ENCODE assay signal across 19 cellular contexts in genomic region chr19:58374200-58374599, GRCh38. TPM values are rescaled to one million over a fixed set of nuclear protein-coding genes. Genes with fewer than 3 reads are reported as not detected.
"Had no signal": no experiment of that assay in that cellular context is flagged by ENCODE, and none has a peak within 500 bp of the region (broad histone marks: within the 10 kb centered on the region; RNA-seq: fewer than 3 reads in every experiment).

No MANE protein-coding gene starts in this region.

- H3K4me1 Mint-ChIP-seq: natural killer cell had no signal

- H3K27ac Mint-ChIP-seq: activated naive CD4-positive, alpha-beta T cell treated with anti-CD3 and anti-CD28 coated beads, Interleukin-2, amount 10 ng/mL, durations not matched to agents 7 days and 5 days; activated T-helper 2 cell treated with anti-CD3 and anti-CD28 coated beads, Interferon-gamma antibody, Interleukin-2, Interleukin-4, amounts not matched to agents 10 μg/mL and 5 μg/mL and 100 μg/mL, durations not matched to agents 14 hours and 24 hours and 36 hours; effector memory CD8-positive, alpha-beta T cell; natural killer cell had no signal

- ATAC-seq: activated CD4-positive, CD25-positive, alpha-beta regulatory T cell treated with anti-CD3 and anti-CD28 coated beads, Interleukin-2, amount 50 U/mL, for 24 hours; effector memory CD8-positive, alpha-beta T cell; mucosa of descending colon; natural killer cell; psoas muscle had no signal

- H3K36me3 Mint-ChIP-seq: activated naive CD4-positive, alpha-beta T cell treated with anti-CD3 and anti-CD28 coated beads, Interleukin-2, amount 10 ng/mL, durations not matched to agents 7 days and 5 days; natural killer cell had no signal

- H3K4me3 ChIP-seq: mucosa of descending colon, psoas muscle, sigmoid colon, thoracic aorta had no signal

- H3K27me3 Mint-ChIP-seq: activated naive CD4-positive, alpha-beta T cell treated with anti-CD3 and anti-CD28 coated beads, Interleukin-2, amount 10 ng/mL, durations not matched to agents 7 days and 5 days; central memory CD8-positive, alpha-beta T cell; effector memory CD8-positive, alpha-beta T cell had no signal

- H3K27ac ChIP-seq: epithelial cell of prostate, psoas muscle, sigmoid colon, thoracic aorta had no signal

- H3K36me3 ChIP-seq: sigmoid colon, thoracic aorta had no signal

- H3K9me3 Mint-ChIP-seq: activated naive CD4-positive, alpha-beta T cell treated with anti-CD3 and anti-CD28 coated beads, Interleukin-2, amount 10 ng/mL, durations not matched to agents 7 days and 5 days; activated T-helper 2 cell treated with anti-CD3 and anti-CD28 coated beads, Interferon-gamma antibody, Interleukin-2, Interleukin-4, amounts not matched to agents 10 μg/mL and 5 μg/mL and 100 μg/mL, durations not matched to agents 14 hours and 24 hours and 36 hours; central memory CD8-positive, alpha-beta T cell; effector memory CD8-positive, alpha-beta T cell; natural killer cell had no signal

- DNase-seq: activated naive CD4-positive, alpha-beta T cell treated with anti-CD3 and anti-CD28 coated beads, Interleukin-2, amount 10 ng/mL, durations not matched to agents 7 days and 5 days; effector memory CD8-positive, alpha-beta T cell; mammary epithelial cell; mucosa of descending colon; natural killer cell; psoas muscle; sigmoid colon; stimulated activated CD4-positive, alpha-beta T cell treated with anti-CD3 and anti-CD28 coated beads, Interleukin-12 subunit alpha, Interleukin-12 subunit beta, amount 100 ng/mL, for 4 hours; stimulated activated naive CD4-positive, alpha-beta T cell treated with Interleukin-2 at 50 U/mL for 16 hours; T-helper 2 cell had no signal

- H3K9me3 ChIP-seq: mucosa of descending colon, psoas muscle, sigmoid colon, thoracic aorta had no signal

- H3K27me3 ChIP-seq: sigmoid colon had no signal

- H3K4me3 Mint-ChIP-seq: activated naive CD4-positive, alpha-beta T cell treated with anti-CD3 and anti-CD28 coated beads, Interleukin-2, amount 10 ng/mL, durations not matched to agents 7 days and 5 days; central memory CD8-positive, alpha-beta T cell; effector memory CD8-positive, alpha-beta T cell; natural killer cell had no signal

RNA-seq across cellular contexts. Expression of gene RNF225, which starts 21.3 kb away (rescaled TPM):
- total RNA-seq: left lobe of liver, mucosa of descending colon, omental fat pad, psoas muscle, sigmoid colon, thoracic aorta, urinary bladder had no signal
- polyA plus RNA-seq: adipose tissue, mammary epithelial cell, psoas muscle had no signal
